Comparison of ENCODE assay signal across 8 cellular contexts in the genomic region with DNA sequence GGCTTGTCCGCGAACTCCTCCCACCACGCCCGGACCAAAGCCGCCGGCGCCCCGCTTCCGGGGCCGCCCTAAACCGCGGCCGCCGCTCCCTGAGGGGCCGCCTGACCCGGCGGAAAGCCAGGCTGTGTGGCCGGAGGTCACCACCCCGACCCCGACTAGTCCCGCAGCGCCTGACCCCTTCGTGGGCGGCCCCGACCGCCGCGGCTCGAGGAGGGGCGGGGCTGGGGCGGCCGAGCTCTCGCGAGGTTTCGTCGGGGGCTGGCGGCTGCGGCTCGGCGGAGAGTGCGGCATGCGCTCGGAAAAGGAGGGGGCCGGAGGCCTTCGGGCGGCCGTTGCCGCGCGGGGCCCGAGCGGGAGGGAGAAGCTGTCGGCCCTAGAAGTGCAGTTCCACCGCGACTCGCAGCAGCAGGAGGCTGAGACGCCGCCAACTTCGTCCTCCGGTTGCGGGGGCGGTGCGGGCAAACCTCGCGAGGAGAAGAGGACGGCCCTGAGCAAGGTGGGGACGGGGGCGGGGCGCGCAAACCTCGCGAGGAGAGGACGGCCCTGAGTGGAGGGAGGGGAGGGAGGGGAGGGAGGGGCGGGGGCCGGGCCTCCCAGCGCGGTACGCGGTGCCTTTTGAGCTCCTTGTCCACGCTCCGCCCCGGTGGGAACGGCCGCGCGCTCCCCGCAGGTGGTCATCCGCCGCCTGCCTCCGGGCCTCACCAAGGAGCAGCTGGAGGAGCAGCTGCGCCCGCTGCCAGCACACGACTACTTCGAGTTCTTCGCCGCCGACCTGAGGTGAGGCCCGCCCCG. TPM values are rescaled to one million over a fixed set of nuclear protein-coding genes. Genes with fewer than 3 reads are reported as not detected.
DNase-seq lines count a peak whose midpoint lies in the region; ATAC-seq, FAIRE-seq and TF ChIP-seq lines count a peak whose summit lies in the region.

A gene with protein sequence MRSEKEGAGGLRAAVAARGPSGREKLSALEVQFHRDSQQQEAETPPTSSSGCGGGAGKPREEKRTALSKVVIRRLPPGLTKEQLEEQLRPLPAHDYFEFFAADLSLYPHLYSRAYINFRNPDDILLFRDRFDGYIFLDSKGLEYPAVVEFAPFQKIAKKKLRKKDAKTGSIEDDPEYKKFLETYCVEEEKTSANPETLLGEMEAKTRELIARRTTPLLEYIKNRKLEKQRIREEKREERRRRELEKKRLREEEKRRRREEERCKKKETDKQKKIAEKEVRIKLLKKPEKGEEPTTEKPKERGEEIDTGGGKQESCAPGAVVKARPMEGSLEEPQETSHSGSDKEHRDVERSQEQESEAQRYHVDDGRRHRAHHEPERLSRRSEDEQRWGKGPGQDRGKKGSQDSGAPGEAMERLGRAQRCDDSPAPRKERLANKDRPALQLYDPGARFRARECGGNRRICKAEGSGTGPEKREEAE (plus strand): TSS at position 251 of the 792 bp plus-strand sequence. CDS start 39 bp downstream, at position 290.

- no peaks in the 10 kb centered on the region for H3K9me3 ChIP-seq in T-helper 17 cell (ENCODE audit: control insufficient read depth, low read length, poor library complexity, severe bottlenecking)

- peak within 1 kb of the TSS; percentile 94 for H3K4me3 Mint-ChIP-seq in T-helper 17 cell

- peaks cover 39% of the 10 kb centered on the region for H3K4me1 Mint-ChIP-seq in T-helper 17 cell

- peaks cover under 1% of the 10 kb centered on the region for H3K36me3 Mint-ChIP-seq in T-helper 17 cell (ENCODE audit: low read depth)

- intact Hi-C loops in left ventricle myocardium superior (cut with micrococcal nuclease): no loop called here

- TF ChIP-seq CTCF in GM13976 (IDR thresholded peaks at IDR 0.05; ENCODE audit: borderline replicate concordance, control extremely low read depth, extremely low read depth, insufficient read depth, missing control alignments): no peak

- in situ Hi-C loops in GM13976 (cut with MboI; ENCODE audit: low sequenced_read_pairs, unreplicated experiment): no loop called here

- FAIRE-seq in urothelium cell line (lab: Jason Lieb, UNC): peak; percentile 81

- H3K27ac Mint-ChIP-seq in T-helper 17 cell: peak within 1 kb of the TSS; percentile 98

- DNase-seq in GM13976 (ENCODE audit: low spot score) (peak; percentile 92), NCI-H1436 treated with DMSO at 0.1 percent for 48 hours (lab: John Stamatoyannopoulos, UW) (peak; percentile 15), T-helper 17 cell (peak; percentile 83 to 88 (median 84)), amygdala (lab: John Stamatoyannopoulos, UW) (peak; percentile 59 to 99 (median 90)), left ventricle myocardium superior (peak; percentile 94), pulmonary artery endothelial cell (ENCODE audit: low read depth, low spot score) (peak; percentile 69), urothelium cell line (ENCODE audit: low spot score) (peak; percentile 96)

- no peaks in the 10 kb centered on the region for H3K27me3 Mint-ChIP-seq in T-helper 17 cell

- ATAC-seq in HG02840 (IDR thresholded peaks at IDR 0.05; ENCODE audit: low FRiP score, unreplicated experiment) (peak; percentile 73), T-helper 17 cell (peak; percentile 85), left ventricle myocardium superior (peak; percentile 93)

RNA-seq across cellular contexts. Expression of the gene that starts here (rescaled TPM):
- 10 to 100 TPM; 33.2 to 52.4 TPM for total RNA-seq in T-helper 17 cell
- 22.2 TPM for total RNA-seq in left ventricle myocardium superior
- 18.3 and 21.9 TPM in 2 replicates for total RNA-seq in pulmonary artery endothelial cell

Comparison
In these comparisons a context has a peak if more than half of its experiments do, and no peak if none do; other contexts are left out.
1. Peak in every context shown above with its lines: DNase-seq and ATAC-seq.
2. DNase-seq: peak in every context shown above with its lines; median percentile 96 in urothelium cell line; 94 in left ventricle myocardium superior; 92 in GM13976; 90 in amygdala; 84 in T-helper 17 cell; 69 in pulmonary artery endothelial cell; 15 in NCI-H1436 treated with DMSO at 0.1 percent for 48 hours.